In genomic region chr9:15277400-15278137, GRCh38 we compare ENCODE assay signal across 8 cellular contexts. TPM values are rescaled to one million over a fixed set of nuclear protein-coding genes. Genes with fewer than 3 reads are reported as not detected.
DNase-seq lines count a peak whose midpoint lies in the region; ATAC-seq and TF ChIP-seq lines count a peak whose summit lies in the region.

No MANE protein-coding gene starts in this region.

- H2BK12ac ChIP-seq in mesenchymal stem cell (ENCODE audit: low read length in 2 of 2), result peak overlapping the region in 1 of 2 experiments; percentile 59

- H3K27me3 Mint-ChIP-seq in brain, result no peaks in the 10 kb centered on the region

- no peak overlapping the region for H2AFZ ChIP-seq in mesenchymal stem cell (ENCODE audit: low read depth, low read length)

- peak overlapping the region; percentile 80 for H2AK5ac ChIP-seq in mesenchymal stem cell (ENCODE audit: low read length, severe bottlenecking)

- no peak overlapping the region for H3K27ac ChIP-seq in mesenchymal stem cell (ENCODE audit: low read length, poor library complexity, severe bottlenecking)

- no peak overlapping the region for H3K4ac ChIP-seq in mesenchymal stem cell (ENCODE audit: low read depth in 1 of 2, low read length in 2 of 2)

- peak; percentile 38 to 67 for ATAC-seq in activated CD4-positive, CD25-positive, alpha-beta regulatory T cell treated with anti-CD3 and anti-CD28 coated beads, Interleukin-2, amount 50 U/mL, for 24 hours
- ATAC-seq in GM21390 (IDR thresholded peaks at IDR 0.05; ENCODE audit: unreplicated experiment) (no peak), GM19328 (IDR thresholded peaks at IDR 0.05; ENCODE audit: unreplicated experiment) (no peak)

- no peak overlapping the region for H3K4me2 ChIP-seq in mesenchymal stem cell (ENCODE audit: low read length, poor library complexity, severe bottlenecking)

- H3K36me3 ChIP-seq in mesenchymal stem cell (ENCODE audit: control insufficient read depth in 1 of 2, insufficient read depth in 2 of 2, low read depth in 1 of 2, low read length in 2 of 2), result peaks cover 0 to 4% of the 10 kb centered on the region in 2 experiments

- no peaks in the 10 kb centered on the region for H3K27me3 ChIP-seq in mesenchymal stem cell (ENCODE audit: control insufficient read depth in 1 of 2, insufficient read depth in 1 of 2, low read length in 2 of 2)

- H3K27ac Mint-ChIP-seq in brain, result peak overlapping the region in 4 of 5 experiments; percentile 53 to 78 (median 74)

- peaks cover 6% of the 10 kb centered on the region for H3K4me1 ChIP-seq in mesenchymal stem cell (ENCODE audit: control insufficient read depth, insufficient read depth, low read depth, low read length)

- H3K9ac ChIP-seq in mesenchymal stem cell (ENCODE audit: low read length), result no peak overlapping the region

- no peak for DNase-seq in activated CD4-positive, CD25-positive, alpha-beta regulatory T cell treated with anti-CD3 and anti-CD28 coated beads, Interleukin-2, amount 50 U/mL, for 72 hours
- DNase-seq in LHCN-M2 (ENCODE audit: low read depth), result peak; percentile 20
- DNase-seq in mesenchymal stem cell, result peak; percentile 38
- no peak for DNase-seq in DMS79 (lab: John Stamatoyannopoulos, UW)

- no peak overlapping the region for H2BK15ac ChIP-seq in mesenchymal stem cell (ENCODE audit: low read depth, poor library complexity, severe bottlenecking)

- peak overlapping the region in 1 of 5 experiments; percentile 50 for H3K4me3 Mint-ChIP-seq in brain

- no peaks in the 10 kb centered on the region for H3K36me3 Mint-ChIP-seq in brain

- H3K18ac ChIP-seq in mesenchymal stem cell (ENCODE audit: low read depth in 1 of 2, low read length in 2 of 2), result no peak overlapping the region

- H3K23ac ChIP-seq in mesenchymal stem cell (ENCODE audit: low read length in 2 of 2), result no peak overlapping the region

- no peak overlapping the region for H2BK5ac ChIP-seq in mesenchymal stem cell (ENCODE audit: low read depth, low read length, poor library complexity, severe bottlenecking)

- H3K9me3 Mint-ChIP-seq in brain, result no peaks in the 10 kb centered on the region

- no peak overlapping the region for H4K91ac ChIP-seq in mesenchymal stem cell (ENCODE audit: low read length)

- H3K4me1 Mint-ChIP-seq in brain, result peaks cover 9% of the 10 kb centered on the region

- peaks cover 39% of the 10 kb centered on the region for H3K79me1 ChIP-seq in mesenchymal stem cell (replicated peaks; ENCODE audit: low read length, poor library complexity, severe bottlenecking)

- peak; percentile 56 to 65 for TF ChIP-seq CTCF in brain (conservative IDR thresholded peaks at IDR 0.05)

- peak overlapping the region in 1 of 2 experiments; percentile 81 for H3K14ac ChIP-seq in mesenchymal stem cell (ENCODE audit: low read length in 2 of 2)

- WGBS in mesenchymal stem cell, result 98% methylated on average over 6 of the region's 10 CpGs

- H3K9me3 ChIP-seq in mesenchymal stem cell (ENCODE audit: control insufficient read depth, low read length), result no peaks in the 10 kb centered on the region

- H3K4me3 ChIP-seq in mesenchymal stem cell (ENCODE audit: insufficient read depth in 1 of 2, low read depth in 1 of 2, low read length in 2 of 2), result no peak overlapping the region

- H2BK120ac ChIP-seq in mesenchymal stem cell (ENCODE audit: low read depth, low read length), result no peak overlapping the region

- H4K8ac ChIP-seq in mesenchymal stem cell (ENCODE audit: low read length), result peak overlapping the region; percentile 64

RNA-seq across cellular contexts. Expression of gene TTC39B, which starts 29.4 kb away (rescaled TPM):
- total RNA-seq in LHCN-M2 (2014; rRNA removed), result 9.0 and 9.2 TPM in 2 replicates
- 2.4 TPM for polyA plus RNA-seq in LHCN-M2 (2012)
- 2.9 TPM for polyA plus RNA-seq in brain (ENCODE audit: insufficient read depth, low read depth, low replicate concordance)
- 7.9 TPM for polyA plus RNA-seq in mesenchymal stem cell (2013, experiment 1 of 2)
- polyA plus RNA-seq in mesenchymal stem cell (2013, experiment 2 of 2), result 7.9 TPM

Comparison
In these comparisons a context has a peak if more than half of its experiments do, and no peak if none do; other contexts are left out.
1. ATAC-seq: peak in activated CD4-positive, CD25-positive, alpha-beta regulatory T cell treated with anti-CD3 and anti-CD28 coated beads, Interleukin-2, amount 50 U/mL, for 24 hours (2 of 2); none in GM21390 (single experiment) and GM19328 (single experiment).
2. DNase-seq: peak in LHCN-M2 (single experiment) and mesenchymal stem cell (single experiment); none in activated CD4-positive, CD25-positive, alpha-beta regulatory T cell treated with anti-CD3 and anti-CD28 coated beads, Interleukin-2, amount 50 U/mL, for 72 hours (single experiment) and DMS79 (single experiment).